Comparison of ENCODE assay signal across 1 cellular context in genomic region chr17:1491406-1492248, GRCh38.
A peak's percentile ranks its signal among the peaks of the same experiment; 100 is the strongest.
TF ChIP-seq lines count a peak whose summit lies in the region.

No MANE protein-coding gene starts in this region.

TF ChIP-seq in HepG2, 621 proteins besides CTCF, POLR2A, EP300 and RAD21 (continues in another document):
- TF ChIP-seq ZFX (CRISPR knock-in tag; IDR thresholded peaks at IDR 0.05; ENCODE audit: low read depth) (no peak; the same call in 1 of the 2 replicates), PITX1 (CRISPR knock-in tag; IDR thresholded peaks at IDR 0.05) (0 out of 2 replicates have a peak, but pooled peaks have one; percentile 18), MAX (IDR thresholded peaks at IDR 0.05) (peak; percentile 38; the same call in 1 of the 2 replicates), IRF9 (CRISPR knock-in tag; IDR thresholded peaks at IDR 0.05; ENCODE audit: borderline replicate concordance) (0 out of 2 replicates have a peak, but pooled peaks have one; percentile 32), ATF2 (CRISPR knock-in tag; IDR thresholded peaks at IDR 0.05) (no peak), ZNF788 (CRISPR knock-in tag; IDR thresholded peaks at IDR 0.05; ENCODE audit: borderline replicate concordance) (peak; percentile 6; the same call in 1 of the 2 replicates), ZNF615 (CRISPR knock-in tag; IDR thresholded peaks at IDR 0.05; ENCODE audit: borderline replicate concordance) (no peak), ZNF841 (CRISPR knock-in tag; IDR thresholded peaks at IDR 0.05; ENCODE audit: borderline replicate concordance) (no peak), ZFP36L2 (CRISPR knock-in tag; IDR thresholded peaks at IDR 0.05) (no peak), MTERF4 (CRISPR knock-in tag; IDR thresholded peaks at IDR 0.05) (no peak), NFE2L2 (IDR thresholded peaks at IDR 0.05; ENCODE audit: low read length) (no peak), THAP11 (CRISPR knock-in tag; IDR thresholded peaks at IDR 0.05) (no peak), SIN3A (IDR thresholded peaks at IDR 0.05; ENCODE audit: borderline replicate concordance, low read depth, low read length) (peak; percentile 20; the same call in 1 of the 2 replicates), ZNF263 (CRISPR knock-in tag; IDR thresholded peaks at IDR 0.05) (no peak), PLRG1 (conservative IDR thresholded peaks at IDR 0.05) (no peak), GABPA (IDR thresholded peaks at IDR 0.05; ENCODE audit: low read depth, low read length) (peak; percentile 31; the same call in 1 of the 2 replicates), GABPA (CRISPR knock-in tag; IDR thresholded peaks at IDR 0.05; ENCODE audit: low read depth) (no peak), NR1H2 (CRISPR knock-in tag; IDR thresholded peaks at IDR 0.05; ENCODE audit: borderline replicate concordance, low read depth) (no peak), REPIN1 (CRISPR knock-in tag; IDR thresholded peaks at IDR 0.05; ENCODE audit: borderline replicate concordance, low read depth) (0 out of 2 replicates have a peak, but pooled peaks have one; percentile 26), KLF9 (CRISPR knock-in tag; IDR thresholded peaks at IDR 0.05; ENCODE audit: low read depth) (no peak), ZNF563 (CRISPR knock-in tag; IDR thresholded peaks at IDR 0.05) (peak; percentile 60; the same call in 1 of the 2 replicates), ZNF451 (CRISPR knock-in tag; IDR thresholded peaks at IDR 0.05) (peak; percentile 16; the same call in 1 of the 2 replicates), XBP1 (CRISPR knock-in tag; IDR thresholded peaks at IDR 0.05) (no peak), KDM5B (CRISPR knock-in tag; IDR thresholded peaks at IDR 0.05; ENCODE audit: borderline replicate concordance) (peak; percentile 13; the same call in 1 of the 2 replicates), MEIS2 (CRISPR knock-in tag; IDR thresholded peaks at IDR 0.05) (peak; percentile 2), ZNF672 (CRISPR knock-in tag; IDR thresholded peaks at IDR 0.05) (0 out of 2 replicates have a peak, but pooled peaks have one; percentile 16), SNAPC2 (CRISPR knock-in tag; IDR thresholded peaks at IDR 0.05) (0 out of 2 replicates have a peak, but pooled peaks have one; percentile 23), ZSCAN5A (CRISPR knock-in tag; IDR thresholded peaks at IDR 0.05; ENCODE audit: borderline replicate concordance) (no peak), ZSCAN20 (CRISPR knock-in tag; IDR thresholded peaks at IDR 0.05; ENCODE audit: borderline replicate concordance) (0 out of 2 replicates have a peak, but pooled peaks have one; percentile 3), ZNF891 (CRISPR knock-in tag; IDR thresholded peaks at IDR 0.05) (0 out of 2 replicates have a peak, but pooled peaks have one; percentile 71), ZNF547 (CRISPR knock-in tag; IDR thresholded peaks at IDR 0.05) (no peak), MYC (CRISPR knock-in tag; IDR thresholded peaks at IDR 0.05; ENCODE audit: borderline replicate concordance) (no peak), NRL (CRISPR knock-in tag; IDR thresholded peaks at IDR 0.05; ENCODE audit: borderline replicate concordance) (peak; percentile 89), ZFY (CRISPR knock-in tag; IDR thresholded peaks at IDR 0.05) (peak; percentile 11; the same call in 1 of the 2 replicates), ZC3H13 (CRISPR knock-in tag; IDR thresholded peaks at IDR 0.05) (peak; percentile 28; the same call in 1 of the 2 replicates)
- TF ChIP-seq, protein P1, sequence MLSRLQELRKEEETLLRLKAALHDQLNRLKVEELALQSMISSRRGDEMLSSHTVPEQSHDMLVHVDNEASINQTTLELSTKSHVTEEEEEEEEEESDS (CRISPR knock-in tag; IDR thresholded peaks at IDR 0.05; ENCODE audit: borderline replicate concordance), result no peak
- TF ChIP-seq, protein P2, sequence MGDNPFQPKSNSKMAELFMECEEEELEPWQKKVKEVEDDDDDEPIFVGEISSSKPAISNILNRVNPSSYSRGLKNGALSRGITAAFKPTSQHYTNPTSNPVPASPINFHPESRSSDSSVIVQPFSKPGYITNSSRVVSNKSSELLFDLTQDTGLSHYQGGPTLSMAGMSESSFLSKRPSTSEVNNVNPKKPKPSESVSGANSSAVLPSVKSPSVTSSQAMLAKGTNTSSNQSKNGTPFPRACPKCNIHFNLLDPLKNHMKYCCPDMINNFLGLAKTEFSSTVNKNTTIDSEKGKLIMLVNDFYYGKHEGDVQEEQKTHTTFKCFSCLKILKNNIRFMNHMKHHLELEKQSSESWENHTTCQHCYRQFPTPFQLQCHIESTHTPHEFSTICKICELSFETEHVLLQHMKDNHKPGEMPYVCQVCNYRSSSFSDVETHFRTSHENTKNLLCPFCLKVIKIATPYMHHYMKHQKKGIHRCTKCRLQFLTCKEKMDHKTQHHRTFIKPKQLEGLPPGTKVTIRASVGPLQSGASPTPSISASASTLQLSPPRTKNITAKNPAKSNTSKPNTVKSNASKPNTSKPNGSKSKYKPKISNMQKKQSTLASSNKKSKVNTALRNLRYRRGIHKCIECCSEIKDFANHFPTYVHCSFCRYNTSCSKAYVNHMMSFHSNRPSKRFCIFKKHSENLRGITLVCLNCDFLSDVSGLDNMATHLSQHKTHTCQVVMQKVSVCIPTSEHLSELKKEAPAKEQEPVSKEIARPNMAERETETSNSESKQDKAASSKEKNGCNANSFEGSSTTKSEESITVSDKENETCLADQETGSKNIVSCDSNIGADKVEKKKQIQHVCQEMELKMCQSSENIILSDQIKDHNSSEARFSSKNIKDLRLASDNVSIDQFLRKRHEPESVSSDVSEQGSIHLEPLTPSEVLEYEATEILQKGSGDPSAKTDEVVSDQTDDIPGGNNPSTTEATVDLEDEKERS (CRISPR knock-in tag; IDR thresholded peaks at IDR 0.05), result 0 out of 2 replicates have a peak, but pooled peaks have one; percentile 35
- TF ChIP-seq, protein P3, sequence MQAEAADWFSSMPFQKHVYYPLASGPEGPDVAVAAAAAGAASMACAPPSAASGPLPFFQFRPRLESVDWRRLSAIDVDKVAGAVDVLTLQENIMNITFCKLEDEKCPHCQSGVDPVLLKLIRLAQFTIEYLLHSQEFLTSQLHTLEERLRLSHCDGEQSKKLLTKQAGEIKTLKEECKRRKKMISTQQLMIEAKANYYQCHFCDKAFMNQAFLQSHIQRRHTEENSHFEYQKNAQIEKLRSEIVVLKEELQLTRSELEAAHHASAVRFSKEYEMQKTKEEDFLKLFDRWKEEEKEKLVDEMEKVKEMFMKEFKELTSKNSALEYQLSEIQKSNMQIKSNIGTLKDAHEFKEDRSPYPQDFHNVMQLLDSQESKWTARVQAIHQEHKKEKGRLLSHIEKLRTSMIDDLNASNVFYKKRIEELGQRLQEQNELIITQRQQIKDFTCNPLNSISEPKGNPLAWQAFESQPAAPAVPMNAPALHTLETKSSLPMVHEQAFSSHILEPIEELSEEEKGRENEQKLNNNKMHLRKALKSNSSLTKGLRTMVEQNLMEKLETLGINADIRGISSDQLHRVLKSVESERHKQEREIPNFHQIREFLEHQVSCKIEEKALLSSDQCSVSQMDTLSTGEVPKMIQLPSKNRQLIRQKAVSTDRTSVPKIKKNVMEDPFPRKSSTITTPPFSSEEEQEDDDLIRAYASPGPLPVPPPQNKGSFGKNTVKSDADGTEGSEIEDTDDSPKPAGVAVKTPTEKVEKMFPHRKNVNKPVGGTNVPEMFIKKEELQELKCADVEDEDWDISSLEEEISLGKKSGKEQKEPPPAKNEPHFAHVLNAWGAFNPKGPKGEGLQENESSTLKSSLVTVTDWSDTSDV (CRISPR knock-in tag; IDR thresholded peaks at IDR 0.05), result peak; percentile 62; the same call in 1 of the 2 replicates
- TF ChIP-seq, protein P4, sequence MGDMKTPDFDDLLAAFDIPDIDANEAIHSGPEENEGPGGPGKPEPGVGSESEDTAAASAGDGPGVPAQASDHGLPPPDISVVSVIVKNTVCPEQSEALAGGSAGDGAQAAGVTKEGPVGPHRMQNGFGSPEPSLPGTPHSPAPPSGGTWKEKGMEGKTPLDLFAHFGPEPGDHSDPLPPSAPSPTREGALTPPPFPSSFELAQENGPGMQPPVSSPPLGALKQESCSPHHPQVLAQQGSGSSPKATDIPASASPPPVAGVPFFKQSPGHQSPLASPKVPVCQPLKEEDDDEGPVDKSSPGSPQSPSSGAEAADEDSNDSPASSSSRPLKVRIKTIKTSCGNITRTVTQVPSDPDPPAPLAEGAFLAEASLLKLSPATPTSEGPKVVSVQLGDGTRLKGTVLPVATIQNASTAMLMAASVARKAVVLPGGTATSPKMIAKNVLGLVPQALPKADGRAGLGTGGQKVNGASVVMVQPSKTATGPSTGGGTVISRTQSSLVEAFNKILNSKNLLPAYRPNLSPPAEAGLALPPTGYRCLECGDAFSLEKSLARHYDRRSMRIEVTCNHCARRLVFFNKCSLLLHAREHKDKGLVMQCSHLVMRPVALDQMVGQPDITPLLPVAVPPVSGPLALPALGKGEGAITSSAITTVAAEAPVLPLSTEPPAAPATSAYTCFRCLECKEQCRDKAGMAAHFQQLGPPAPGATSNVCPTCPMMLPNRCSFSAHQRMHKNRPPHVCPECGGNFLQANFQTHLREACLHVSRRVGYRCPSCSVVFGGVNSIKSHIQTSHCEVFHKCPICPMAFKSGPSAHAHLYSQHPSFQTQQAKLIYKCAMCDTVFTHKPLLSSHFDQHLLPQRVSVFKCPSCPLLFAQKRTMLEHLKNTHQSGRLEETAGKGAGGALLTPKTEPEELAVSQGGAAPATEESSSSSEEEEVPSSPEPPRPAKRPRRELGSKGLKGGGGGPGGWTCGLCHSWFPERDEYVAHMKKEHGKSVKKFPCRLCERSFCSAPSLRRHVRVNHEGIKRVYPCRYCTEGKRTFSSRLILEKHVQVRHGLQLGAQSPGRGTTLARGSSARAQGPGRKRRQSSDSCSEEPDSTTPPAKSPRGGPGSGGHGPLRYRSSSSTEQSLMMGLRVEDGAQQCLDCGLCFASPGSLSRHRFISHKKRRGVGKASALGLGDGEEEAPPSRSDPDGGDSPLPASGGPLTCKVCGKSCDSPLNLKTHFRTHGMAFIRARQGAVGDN (CRISPR knock-in tag; IDR thresholded peaks at IDR 0.05), result 0 out of 2 replicates have a peak, but pooled peaks have one; percentile 24
- TF ChIP-seq, protein P5, sequence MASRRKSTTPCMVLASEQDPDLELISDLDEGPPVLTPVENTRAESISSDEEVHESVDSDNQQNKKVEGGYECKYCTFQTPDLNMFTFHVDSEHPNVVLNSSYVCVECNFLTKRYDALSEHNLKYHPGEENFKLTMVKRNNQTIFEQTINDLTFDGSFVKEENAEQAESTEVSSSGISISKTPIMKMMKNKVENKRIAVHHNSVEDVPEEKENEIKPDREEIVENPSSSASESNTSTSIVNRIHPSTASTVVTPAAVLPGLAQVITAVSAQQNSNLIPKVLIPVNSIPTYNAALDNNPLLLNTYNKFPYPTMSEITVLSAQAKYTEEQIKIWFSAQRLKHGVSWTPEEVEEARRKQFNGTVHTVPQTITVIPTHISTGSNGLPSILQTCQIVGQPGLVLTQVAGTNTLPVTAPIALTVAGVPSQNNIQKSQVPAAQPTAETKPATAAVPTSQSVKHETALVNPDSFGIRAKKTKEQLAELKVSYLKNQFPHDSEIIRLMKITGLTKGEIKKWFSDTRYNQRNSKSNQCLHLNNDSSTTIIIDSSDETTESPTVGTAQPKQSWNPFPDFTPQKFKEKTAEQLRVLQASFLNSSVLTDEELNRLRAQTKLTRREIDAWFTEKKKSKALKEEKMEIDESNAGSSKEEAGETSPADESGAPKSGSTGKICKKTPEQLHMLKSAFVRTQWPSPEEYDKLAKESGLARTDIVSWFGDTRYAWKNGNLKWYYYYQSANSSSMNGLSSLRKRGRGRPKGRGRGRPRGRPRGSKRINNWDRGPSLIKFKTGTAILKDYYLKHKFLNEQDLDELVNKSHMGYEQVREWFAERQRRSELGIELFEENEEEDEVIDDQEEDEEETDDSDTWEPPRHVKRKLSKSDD (CRISPR knock-in tag; IDR thresholded peaks at IDR 0.05; ENCODE audit: low read depth), result no peak
- TF ChIP-seq, protein P6, sequence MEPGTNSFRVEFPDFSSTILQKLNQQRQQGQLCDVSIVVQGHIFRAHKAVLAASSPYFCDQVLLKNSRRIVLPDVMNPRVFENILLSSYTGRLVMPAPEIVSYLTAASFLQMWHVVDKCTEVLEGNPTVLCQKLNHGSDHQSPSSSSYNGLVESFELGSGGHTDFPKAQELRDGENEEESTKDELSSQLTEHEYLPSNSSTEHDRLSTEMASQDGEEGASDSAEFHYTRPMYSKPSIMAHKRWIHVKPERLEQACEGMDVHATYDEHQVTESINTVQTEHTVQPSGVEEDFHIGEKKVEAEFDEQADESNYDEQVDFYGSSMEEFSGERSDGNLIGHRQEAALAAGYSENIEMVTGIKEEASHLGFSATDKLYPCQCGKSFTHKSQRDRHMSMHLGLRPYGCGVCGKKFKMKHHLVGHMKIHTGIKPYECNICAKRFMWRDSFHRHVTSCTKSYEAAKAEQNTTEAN (CRISPR knock-in tag; conservative IDR thresholded peaks at IDR 0.05), result no peak
